In the genomic region with DNA sequence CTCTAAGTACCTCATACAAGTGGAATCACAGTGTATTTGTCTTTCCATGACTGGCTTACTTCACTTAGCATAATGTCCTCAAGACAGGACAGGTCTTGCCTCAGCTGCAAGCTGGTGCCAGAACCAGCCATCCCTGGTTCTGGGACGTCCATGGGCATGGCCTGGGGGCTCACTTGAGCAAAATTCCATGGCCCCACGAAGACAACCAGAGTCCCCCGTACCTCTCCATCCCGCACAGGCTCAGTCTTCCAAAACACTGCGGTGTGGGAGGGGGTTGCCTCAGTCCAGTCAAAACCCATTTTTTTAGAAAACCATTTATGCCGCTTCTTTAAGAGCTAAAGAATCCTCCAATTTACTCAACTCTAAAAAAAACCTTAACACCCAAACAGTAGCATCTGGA, we compare ENCODE assay signal across 14 cellular contexts.
"Had no signal": no experiment of that assay in that cellular context is flagged by ENCODE, and none has a peak within 500 bp of the region (broad histone marks: within the 10 kb centered on the region; RNA-seq: fewer than 3 reads in every experiment).

No MANE protein-coding gene starts in this region.

- H3K27ac Mint-ChIP-seq: activated CD4-positive, alpha-beta T cell treated with anti-CD3 and anti-CD28 coated beads, Interleukin-2, amount 10 ng/mL, durations not matched to agents 24 days and 14 days; activated naive CD8-positive, alpha-beta T cell treated with anti-CD3 and anti-CD28 coated beads, Interleukin-2, amount 10 ng/mL, durations not matched to agents 7 days and 5 days; effector memory CD8-positive, alpha-beta T cell; stimulated activated memory B cell treated with anti-CD40 and anti-IgM and Interleukin-4, amounts not matched to agents 10 μg/mL and 1 μg/mL and 100 μg/mL, for 72 hours had no signal

- DNase-seq: activated CD4-positive, alpha-beta T cell treated with anti-CD3 and anti-CD28 coated beads, Interleukin-2, amount 10 ng/mL, durations not matched to agents 24 days and 14 days; activated CD4-positive, CD25-positive, alpha-beta regulatory T cell; activated naive CD4-positive, alpha-beta T cell; activated naive CD8-positive, alpha-beta T cell treated with anti-CD3 and anti-CD28 coated beads, Interleukin-2, amount 10 ng/mL, durations not matched to agents 7 days and 5 days; effector memory CD8-positive, alpha-beta T cell; gastrocnemius medialis; heart right ventricle; left colon; naive B cell; retina; stimulated activated CD4-positive, alpha-beta T cell treated with anti-CD3 and anti-CD28 coated beads, Interleukin-2, amount 100 ng/mL, for 48 hours had no signal

- H3K27me3 ChIP-seq: gastrocnemius medialis, tibial nerve had no signal

- H3K36me3 Mint-ChIP-seq: activated naive CD8-positive, alpha-beta T cell treated with anti-CD3 and anti-CD28 coated beads, Interleukin-2, amount 10 ng/mL, durations not matched to agents 7 days and 5 days; naive B cell; stimulated activated memory B cell treated with anti-CD40 and anti-IgM and Interleukin-4, amounts not matched to agents 10 μg/mL and 1 μg/mL and 100 μg/mL, for 72 hours had no signal

- H3K79me2 ChIP-seq: parathyroid adenoma had no signal

- H3K36me3 ChIP-seq: gastrocnemius medialis, heart right ventricle, tibial nerve had no signal

- H3K9me3 Mint-ChIP-seq: activated naive CD8-positive, alpha-beta T cell treated with anti-CD3 and anti-CD28 coated beads, Interleukin-2, amount 10 ng/mL, durations not matched to agents 7 days and 5 days; effector memory CD8-positive, alpha-beta T cell had no signal

- H3K9me3 ChIP-seq: gastrocnemius medialis had no signal

- H3K4me3 Mint-ChIP-seq: activated CD4-positive, alpha-beta T cell treated with anti-CD3 and anti-CD28 coated beads, Interleukin-2, amount 10 ng/mL, durations not matched to agents 24 days and 14 days; activated naive CD8-positive, alpha-beta T cell treated with anti-CD3 and anti-CD28 coated beads, Interleukin-2, amount 10 ng/mL, durations not matched to agents 7 days and 5 days; effector memory CD8-positive, alpha-beta T cell; naive B cell; stimulated activated memory B cell treated with anti-CD40 and anti-IgM and Interleukin-4, amounts not matched to agents 10 μg/mL and 1 μg/mL and 100 μg/mL, for 72 hours had no signal

- ATAC-seq: effector memory CD8-positive, alpha-beta T cell; gastrocnemius medialis; heart right ventricle; left colon; stimulated activated memory B cell treated with anti-CD40 and anti-IgM and Interleukin-4, amounts not matched to agents 10 μg/mL and 1 μg/mL and 100 μg/mL, for 72 hours had no signal

- H3K4me3 ChIP-seq: gastrocnemius medialis, heart right ventricle, tibial nerve had no signal

- H3K4me1 ChIP-seq: gastrocnemius medialis, parathyroid adenoma had no signal

- H2AFZ ChIP-seq: parathyroid adenoma had no signal

- H3K27ac ChIP-seq: heart right ventricle, parathyroid adenoma, tibial nerve had no signal

- H3K4me1 Mint-ChIP-seq: stimulated activated memory B cell treated with anti-CD40 and anti-IgM and Interleukin-4, amounts not matched to agents 10 μg/mL and 1 μg/mL and 100 μg/mL, for 72 hours had no signal

- H3K9ac ChIP-seq: parathyroid adenoma had no signal
